ENCODE assay signal across 14 cellular contexts in genomic region chr2:74383254-74383653, GRCh38. TPM values are rescaled to one million over a fixed set of nuclear protein-coding genes. Genes with fewer than 3 reads are reported as not detected.
DNase-seq lines count a peak whose midpoint lies in the region; ATAC-seq and TF ChIP-seq lines count a peak whose summit lies in the region.
"Had no signal": no experiment of that assay in that cellular context is flagged by ENCODE, and none has a peak within 500 bp of the region (broad histone marks: within the 10 kb centered on the region; RNA-seq: fewer than 3 reads in every experiment).

No MANE protein-coding gene starts in this region.

- H3K27me3 ChIP-seq in ascending aorta (no peaks in the 10 kb centered on the region), MM.1S (replicated peaks; ENCODE audit: insufficient read depth, low read length) (no peaks in the 10 kb centered on the region)
- H3K27me3 ChIP-seq: thyroid gland had no signal

- no peak overlapping the region for H3K4me3 Mint-ChIP-seq in activated CD8-positive, alpha-beta T cell treated with anti-CD3 and anti-CD28 coated beads, Interleukin-2, amount 10 ng/mL, durations not matched to agents 7 days and 5 days
- H3K4me3 Mint-ChIP-seq: CD4-positive, alpha-beta T cell had no signal

- H3K9me3 ChIP-seq in ascending aorta, result no peaks in the 10 kb centered on the region
- H3K9me3 ChIP-seq in MM.1S (replicated peaks; ENCODE audit: insufficient read depth, low read length), result no peaks in the 10 kb centered on the region
- H3K9me3 ChIP-seq: thyroid gland had no signal

- H3K27ac Mint-ChIP-seq in activated CD8-positive, alpha-beta T cell treated with anti-CD3 and anti-CD28 coated beads, Interleukin-2, amount 10 ng/mL, durations not matched to agents 7 days and 5 days, result no peak overlapping the region
- H3K27ac Mint-ChIP-seq: CD4-positive, alpha-beta T cell had no signal

- no peak for ATAC-seq in GM18520 (IDR thresholded peaks at IDR 0.05; ENCODE audit: unreplicated experiment)
- no peak for ATAC-seq in activated CD8-positive, alpha-beta T cell treated with anti-CD3 and anti-CD28 coated beads, Interleukin-2, amount 10 ng/mL, durations not matched to agents 7 days and 5 days

- TF ChIP-seq CTCF in ascending aorta (IDR thresholded peaks at IDR 0.05), result no peak
- TF ChIP-seq CTCF in MM.1S (IDR thresholded peaks at IDR 0.05; ENCODE audit: low read length), result no peak

- H3K9me3 Mint-ChIP-seq in activated CD8-positive, alpha-beta T cell treated with anti-CD3 and anti-CD28 coated beads, Interleukin-2, amount 10 ng/mL, durations not matched to agents 7 days and 5 days (ENCODE audit: insufficient read depth), result no peaks in the 10 kb centered on the region
- H3K9me3 Mint-ChIP-seq: CD4-positive, alpha-beta T cell had no signal

- no peaks in the 10 kb centered on the region for H3K27me3 Mint-ChIP-seq in activated CD8-positive, alpha-beta T cell treated with anti-CD3 and anti-CD28 coated beads, Interleukin-2, amount 10 ng/mL, durations not matched to agents 7 days and 5 days (ENCODE audit: low read depth)
- H3K27me3 Mint-ChIP-seq: CD4-positive, alpha-beta T cell had no signal

- no peaks in the 10 kb centered on the region for H3F3A ChIP-seq in MM.1S (ENCODE audit: insufficient read depth, low read length)

- peaks cover 0 to under 1% of the 10 kb centered on the region in 2 donors for H3K36me3 ChIP-seq in ascending aorta
- no peaks in the 10 kb centered on the region for H3K36me3 ChIP-seq in MM.1S (replicated peaks; ENCODE audit: insufficient read depth, low read length)
- H3K36me3 ChIP-seq: thyroid gland had no signal

- no peak overlapping the region for H3K9ac ChIP-seq in MM.1S (ENCODE audit: low read length)

- POLR2A ChIA-PET in activated CD8-positive, alpha-beta T cell treated with anti-CD3 and anti-CD28 coated beads, Interleukin-2, amount 10 ng/mL, durations not matched to agents 7 days and 5 days (lab: Charles Lee), result interaction anchor here (2.0 kb wide), 1 partner anchor 8 kb away, joined by 6 read pairs; no protein-coding TSS in a partner anchor

- peaks cover 32% of the 10 kb centered on the region for H3K4me1 Mint-ChIP-seq in activated CD8-positive, alpha-beta T cell treated with anti-CD3 and anti-CD28 coated beads, Interleukin-2, amount 10 ng/mL, durations not matched to agents 7 days and 5 days (ENCODE audit: low read depth)

- no peak overlapping the region for H3K4me2 ChIP-seq in MM.1S (ENCODE audit: low read depth, low read length)

- H3K4me1 ChIP-seq in ascending aorta (peaks cover 15 to 48% of the 10 kb centered on the region in 2 donors), MM.1S (ENCODE audit: low read length) (no peaks in the 10 kb centered on the region)

- H3K79me2 ChIP-seq in MM.1S (ENCODE audit: low read length), result peaks cover 25% of the 10 kb centered on the region

- no peaks in the 10 kb centered on the region for H3K9me2 ChIP-seq in MM.1S (replicated peaks; ENCODE audit: insufficient read depth, low read length)

- no peaks in the 10 kb centered on the region for H4K20me1 ChIP-seq in MM.1S (ENCODE audit: insufficient read depth, low read length)

- H3K27ac ChIP-seq in ascending aorta, result peak overlapping the region; percentile 44 to 71
- no peak overlapping the region for H3K27ac ChIP-seq in MM.1S (ENCODE audit: low read length)
- H3K27ac ChIP-seq: thyroid gland had no signal

- H3K36me3 Mint-ChIP-seq in activated CD8-positive, alpha-beta T cell treated with anti-CD3 and anti-CD28 coated beads, Interleukin-2, amount 10 ng/mL, durations not matched to agents 7 days and 5 days (ENCODE audit: low read depth), result peaks cover 6% of the 10 kb centered on the region

- intact Hi-C loops in ascending aorta (cut with DNase I), result no loop called here

- CTCF ChIA-PET in activated CD8-positive, alpha-beta T cell treated with anti-CD3 and anti-CD28 coated beads, Interleukin-2, amount 10 ng/mL, durations not matched to agents 7 days and 5 days (lab: Charles Lee), result interaction anchor here (2.0 to 2.5 kb wide), 2 partner anchors 9 to 48 kb away, joined by 6 to 25 read pairs; no protein-coding TSS in a partner anchor

- DNase-seq in AG20443 (ENCODE audit: low spot score), result peak; percentile 48
- DNase-seq in ascending aorta (ENCODE audit: low spot score in 2 of 2), result peak in 1 of 2 donors; percentile 60
- peak; percentile 66 for DNase-seq in fibroblast of peridontal ligament (ENCODE audit: extremely low read depth)
- DNase-seq in pulmonary artery endothelial cell (ENCODE audit: low read depth, low spot score), result peak; percentile 26
- DNase-seq in germinal center (ENCODE audit: low spot score), result no peak
- no peak for DNase-seq in activated CD8-positive, alpha-beta T cell treated with anti-CD3 and anti-CD28 coated beads, Interleukin-2, amount 10 ng/mL, durations not matched to agents 7 days and 5 days
- DNase-seq in MM.1S, result no peak
- DNase-seq: CD4-positive, alpha-beta T cell; foreskin melanocyte; GOT3; NCI-H187 treated with DMSO at 0.1 percent for 48 hours; occipital lobe; thyroid gland had no signal

- H3K4me3 ChIP-seq in ascending aorta (no peak overlapping the region), MM.1S (ENCODE audit: low read length) (no peak overlapping the region)
- H3K4me3 ChIP-seq: thyroid gland had no signal

- H2AFZ ChIP-seq in MM.1S (ENCODE audit: low read length), result no peak overlapping the region

RNA-seq across cellular contexts. Expression of gene DCTN1, which starts 3.1 kb away (rescaled TPM):
- total RNA-seq in ascending aorta, result 152 TPM
- total RNA-seq in pulmonary artery endothelial cell, result 143 and 172 TPM in 2 replicates
- total RNA-seq in activated CD8-positive, alpha-beta T cell treated with anti-CD3 and anti-CD28 coated beads, Interleukin-2, amount 10 ng/mL, durations not matched to agents 7 days and 5 days, result 100 to 1,000 TPM; 112 to 115 TPM

RNA-seq across cellular contexts. Expression of gene C2orf81, which starts 38.2 kb away (rescaled TPM):
- total RNA-seq in ascending aorta (10.3 TPM), pulmonary artery endothelial cell (0.13 and 0.28 TPM in 2 replicates)
- 1 to 10 TPM; 1.5 TPM for total RNA-seq in activated CD8-positive, alpha-beta T cell treated with anti-CD3 and anti-CD28 coated beads, Interleukin-2, amount 10 ng/mL, durations not matched to agents 7 days and 5 days

RNA-seq across cellular contexts. Expression of gene WDR54, which starts 38.3 kb away (rescaled TPM):
- total RNA-seq in ascending aorta (5.5 TPM), pulmonary artery endothelial cell (40.7 and 59.7 TPM in 2 replicates)
- 10 to 100 TPM; 93.7 to 96.9 TPM for total RNA-seq in activated CD8-positive, alpha-beta T cell treated with anti-CD3 and anti-CD28 coated beads, Interleukin-2, amount 10 ng/mL, durations not matched to agents 7 days and 5 days

RNA-seq across cellular contexts. Expression of gene SLC4A5, which starts 40.0 kb away (rescaled TPM):
- total RNA-seq in ascending aorta, result 0.11 TPM
- 0.04 TPM in 1 of 2 replicates, not detected in the other for total RNA-seq in pulmonary artery endothelial cell
- 1 to 10 TPM; 1.6 to 2.8 TPM for total RNA-seq in activated CD8-positive, alpha-beta T cell treated with anti-CD3 and anti-CD28 coated beads, Interleukin-2, amount 10 ng/mL, durations not matched to agents 7 days and 5 days

RNA-seq across cellular contexts. Expression of gene RTKN, which starts 58.5 kb away (rescaled TPM):
- total RNA-seq in ascending aorta (9.5 TPM), pulmonary artery endothelial cell (6.1 and 8.8 TPM in 2 replicates)
- under 1 TPM; 0.37 to 0.57 TPM for total RNA-seq in activated CD8-positive, alpha-beta T cell treated with anti-CD3 and anti-CD28 coated beads, Interleukin-2, amount 10 ng/mL, durations not matched to agents 7 days and 5 days

Comparison
In these comparisons a context has a peak if more than half of its experiments do, and no peak if none do; other contexts are left out.
1. DNase-seq: peak in AG20443 (single experiment), fibroblast of peridontal ligament (single experiment) and pulmonary artery endothelial cell (single experiment); none in germinal center (single experiment), activated CD8-positive, alpha-beta T cell treated with anti-CD3 and anti-CD28 coated beads, Interleukin-2, amount 10 ng/mL, durations not matched to agents 7 days and 5 days (single experiment) and MM.1S (single experiment).